13 cellular contexts compared by ENCODE assay signal in the genomic region with DNA sequence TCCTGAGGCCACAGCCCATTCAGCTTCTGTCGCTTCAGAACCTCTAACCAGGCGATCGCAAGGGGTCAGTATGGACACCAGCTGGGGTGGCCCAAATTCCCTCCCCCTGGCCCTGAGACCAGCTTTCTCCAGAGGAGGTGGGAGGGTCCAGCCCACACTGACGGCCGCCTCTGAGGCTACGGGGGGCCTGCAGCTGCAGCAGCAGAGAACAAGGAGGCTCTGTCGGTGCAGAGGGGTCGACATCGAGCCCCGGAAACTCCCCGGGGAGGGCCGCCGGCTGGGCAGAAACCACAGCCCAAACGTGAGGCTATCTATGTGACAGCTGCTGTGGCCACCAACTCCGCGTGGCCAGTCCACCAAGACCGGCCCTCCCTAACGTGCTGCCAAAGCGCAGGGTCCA. TPM values are rescaled to one million over a fixed set of nuclear protein-coding genes. Genes with fewer than 3 reads are reported as not detected.
DNase-seq lines count a peak whose midpoint lies in the region; ATAC-seq and TF ChIP-seq lines count a peak whose summit lies in the region.
"Had no signal": no experiment of that assay in that cellular context is flagged by ENCODE, and none has a peak within 500 bp of the region (broad histone marks: within the 10 kb centered on the region; RNA-seq: fewer than 3 reads in every experiment).

No MANE protein-coding gene starts in this region.

- no peaks in the 10 kb centered on the region for H4K20me1 ChIP-seq in OCI-LY7 (ENCODE audit: insufficient read depth, low read length)

- H3K9me2 ChIP-seq in OCI-LY7 (ENCODE audit: insufficient read depth, low read length), result no peaks in the 10 kb centered on the region

- intact Hi-C loops in sciatic nerve (cut with DNase I), result no loop called here
- intact Hi-C loops in OCI-LY7 (cut with micrococcal nuclease; ENCODE audit: unreplicated experiment), result no loop called here

- H3K36me3 ChIP-seq in H7 (replicated peaks; ENCODE audit: control insufficient read depth, insufficient read depth, low read length) (no peaks in the 10 kb centered on the region), OCI-LY7 (ENCODE audit: insufficient read depth, low read length) (no peaks in the 10 kb centered on the region)

- H3K4me3 ChIP-seq in H7 (ENCODE audit: insufficient read depth, low read depth, low read length) (no peak overlapping the region), OCI-LY7 (ENCODE audit: low read depth, low read length, poor library complexity, severe bottlenecking) (no peak overlapping the region)
- H3K4me3 ChIP-seq: GM23248 had no signal

- H3K79me2 ChIP-seq in OCI-LY7 (ENCODE audit: insufficient read depth, low read depth, low read length), result no peaks in the 10 kb centered on the region

- H3K27me3 ChIP-seq in H7 (ENCODE audit: control insufficient read depth, insufficient read depth, low read length), result no peaks in the 10 kb centered on the region

- BruUV-seq in OCI-LY7 (replicated peaks; lab: Mats Ljungman, UMichigan), result no TSS peak

- DNase-seq in H7 (peak; percentile 77), nephron progenitor cell (no peak), sciatic nerve (ENCODE audit: low spot score) (peak; percentile 70), cerebellar nuclear complex (lab: John Stamatoyannopoulos, UW) (no peak), OCI-LY7 (ENCODE audit: low spot score) (no peak), NCI-H2029 (lab: John Stamatoyannopoulos, UW) (no peak)
- DNase-seq: CD4-positive, CD25-positive, alpha-beta regulatory T cell; DMS53; GM23248; KBM-7 had no signal

- peak overlapping the region; percentile 12 for H3K27ac ChIP-seq in angular gyrus (ENCODE audit: low read depth, low read length)
- H3K27ac ChIP-seq in OCI-LY7 (ENCODE audit: low read depth, low read length, poor library complexity, severe bottlenecking), result no peak overlapping the region
- H3K27ac ChIP-seq: GM23248 had no signal

- H3K4me1 ChIP-seq in OCI-LY7 (ENCODE audit: insufficient read depth, low read length, poor library complexity, severe bottlenecking), result peaks cover 22% of the 10 kb centered on the region

- POLR2A ChIA-PET in OCI-LY7 (lab: Charles Lee), result no interaction called here

- no peaks in the 10 kb centered on the region for H3K36me3 Mint-ChIP-seq in nephron progenitor cell (ENCODE audit: low read depth)
- H3K36me3 Mint-ChIP-seq: CD4-positive, CD25-positive, alpha-beta regulatory T cell had no signal

- H3K9me3 Mint-ChIP-seq in nephron progenitor cell, result no peaks in the 10 kb centered on the region
- H3K9me3 Mint-ChIP-seq: CD4-positive, CD25-positive, alpha-beta regulatory T cell had no signal

- ATAC-seq in sciatic nerve, result peak; percentile 74
- no peak for ATAC-seq in HG03280 (IDR thresholded peaks at IDR 0.05; ENCODE audit: unreplicated experiment)
- ATAC-seq: HepG2 had no signal

- H3K27ac Mint-ChIP-seq in nephron progenitor cell, result peak overlapping the region; percentile 29
- H3K27ac Mint-ChIP-seq: CD4-positive, CD25-positive, alpha-beta regulatory T cell had no signal

- CTCF ChIA-PET in OCI-LY7 (lab: Charles Lee; ENCODE audit: unreplicated experiment), result no interaction called here

- TF ChIP-seq CTCF in nephron progenitor cell (IDR thresholded peaks at IDR 0.05) (no peak), OCI-LY7 (conservative IDR thresholded peaks at IDR 0.05; ENCODE audit: low read length) (no peak)

- H2AFZ ChIP-seq in OCI-LY7 (ENCODE audit: low read length), result no peak overlapping the region
- H2AFZ ChIP-seq: GM23248 had no signal

- no peak overlapping the region for H3K4me2 ChIP-seq in OCI-LY7 (ENCODE audit: low read length)

- H3K9me3 ChIP-seq in OCI-LY7 (ENCODE audit: low read length), result no peaks in the 10 kb centered on the region

- peaks cover 31% of the 10 kb centered on the region for H3K27me3 Mint-ChIP-seq in nephron progenitor cell (ENCODE audit: low read depth, poor library complexity)

- no peak overlapping the region for H3K4me3 Mint-ChIP-seq in nephron progenitor cell
- H3K4me3 Mint-ChIP-seq: CD4-positive, CD25-positive, alpha-beta regulatory T cell had no signal

- H3K4me1 Mint-ChIP-seq in nephron progenitor cell, result peaks cover 39% of the 10 kb centered on the region
- H3K4me1 Mint-ChIP-seq: CD4-positive, CD25-positive, alpha-beta regulatory T cell had no signal

RNA-seq across cellular contexts. Expression of gene ELFN2, which starts 40.8 kb away (rescaled TPM):
- 0.14 and 0.22 TPM in 2 replicates for total RNA-seq in H7 (2014; rRNA removed; shearing (Covaris generic))
- total RNA-seq in sciatic nerve (5.9 TPM), OCI-LY7 (2022) (0.83 and 1.8 TPM in 2 replicates)
- total RNA-seq in OCI-LY7 (2014; rRNA removed; shearing (Covaris generic)), result 0.63 and 0.82 TPM in 2 replicates
- total RNA-seq: HepG2 had no signal

Comparison
In these comparisons a context has a peak if more than half of its experiments do, and no peak if none do; other contexts are left out.
1. DNase-seq: peak in H7 (single experiment) and sciatic nerve (single experiment); none in nephron progenitor cell (single experiment), cerebellar nuclear complex (0 of 2), OCI-LY7 (single experiment) and NCI-H2029 (single experiment).